ENCODE assay signal across 1 cellular context in genomic region chr20:43461894-43462293, GRCh38.
TF ChIP-seq lines count a peak whose summit lies in the region.

No MANE protein-coding gene starts in this region.

TF ChIP-seq in A549, 52 proteins besides CTCF, POLR2A, EP300 and RAD21 (continued from another document):
- TF ChIP-seq, protein P1, sequence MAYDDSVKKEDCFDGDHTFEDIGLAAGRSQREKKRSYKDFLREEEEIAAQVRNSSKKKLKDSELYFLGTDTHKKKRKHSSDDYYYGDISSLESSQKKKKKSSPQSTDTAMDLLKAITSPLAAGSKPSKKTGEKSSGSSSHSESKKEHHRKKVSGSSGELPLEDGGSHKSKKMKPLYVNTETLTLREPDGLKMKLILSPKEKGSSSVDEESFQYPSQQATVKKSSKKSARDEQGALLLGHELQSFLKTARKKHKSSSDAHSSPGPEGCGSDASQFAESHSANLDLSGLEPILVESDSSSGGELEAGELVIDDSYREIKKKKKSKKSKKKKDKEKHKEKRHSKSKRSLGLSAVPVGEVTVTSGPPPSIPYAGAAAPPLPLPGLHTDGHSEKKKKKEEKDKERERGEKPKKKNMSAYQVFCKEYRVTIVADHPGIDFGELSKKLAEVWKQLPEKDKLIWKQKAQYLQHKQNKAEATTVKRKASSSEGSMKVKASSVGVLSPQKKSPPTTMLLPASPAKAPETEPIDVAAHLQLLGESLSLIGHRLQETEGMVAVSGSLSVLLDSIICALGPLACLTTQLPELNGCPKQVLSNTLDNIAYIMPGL (CRISPR knock-in tag; IDR thresholded peaks at IDR 0.05; ENCODE audit: borderline replicate concordance), result peak; percentile 47; the same call in 1 of the 2 replicates
- TF ChIP-seq POLR2AphosphoS2 (conservative IDR thresholded peaks at IDR 0.05; ENCODE audit: low read length) (0 out of 2 replicates have a peak, but pooled peaks have one; percentile 2), MYC (IDR thresholded peaks at IDR 0.05; ENCODE audit: borderline replicate concordance, low read length) (no peak), ZFP36 (IDR thresholded peaks at IDR 0.05; ENCODE audit: borderline replicate concordance, partially characterized antibody) (no peak)
